In genomic region chr15:60751985-60752952, GRCh38 we compare ENCODE assay signal across 1 cellular context.
TF ChIP-seq lines count a peak whose summit lies in the region.

No MANE protein-coding gene starts in this region.

TF ChIP-seq in IMR-90, 13 proteins besides CTCF, POLR2A, EP300 and RAD21 (continued from another document):
- TF ChIP-seq USF2 (IDR thresholded peaks at IDR 0.05; ENCODE audit: low read depth, low read length) = no peak
